8 cellular contexts compared by ENCODE assay signal in the genomic region with DNA sequence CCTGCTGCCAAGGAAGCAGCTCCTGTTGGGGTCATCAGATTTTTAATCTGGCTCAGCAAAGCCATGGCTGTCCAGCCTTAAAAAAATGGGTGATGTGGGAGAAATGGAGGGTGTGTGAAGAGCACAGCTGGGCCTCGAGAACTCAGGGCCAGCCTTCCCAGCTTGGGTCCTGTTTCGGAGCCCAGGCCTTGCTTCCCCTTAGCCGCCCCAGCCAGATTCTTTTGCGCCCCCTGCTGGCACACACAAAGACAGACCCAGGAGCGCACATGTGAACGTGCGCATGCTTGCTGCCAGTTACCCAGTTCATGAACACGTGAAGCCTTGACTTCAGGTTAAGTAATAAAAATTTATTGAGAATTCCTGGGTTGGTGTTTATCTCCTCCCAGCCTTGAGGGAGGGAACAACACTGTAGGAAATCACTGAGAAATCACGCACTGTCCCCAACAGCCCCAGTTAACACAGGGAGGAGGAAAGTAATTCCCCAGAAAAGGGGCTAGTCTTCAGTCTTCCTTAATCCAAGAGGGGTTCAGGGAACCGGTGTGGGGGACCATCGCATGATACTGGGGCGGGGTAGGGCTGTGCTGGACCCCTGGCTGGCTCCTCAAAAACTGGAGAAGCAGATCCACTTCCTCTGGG. TPM values are rescaled to one million over a fixed set of nuclear protein-coding genes. Genes with fewer than 3 reads are reported as not detected.
DNase-seq lines count a peak whose midpoint lies in the region; ATAC-seq and TF ChIP-seq lines count a peak whose summit lies in the region.

No MANE protein-coding gene starts in this region.

- H3K27me3 ChIP-seq in ACC112 (ENCODE audit: insufficient read depth, low read length): no peaks in the 10 kb centered on the region
- H3K27me3 ChIP-seq in KMS-11 (ENCODE audit: insufficient read depth, low read depth): no peaks in the 10 kb centered on the region

- H3K4me1 Mint-ChIP-seq in neural crest cell: peaks cover 33% of the 10 kb centered on the region

- no peaks in the 10 kb centered on the region for H3K9me3 Mint-ChIP-seq in neural crest cell

- DNase-seq in activated T-helper 1 cell treated with Interleukin-2 at 50 U/mL for 16 hours (ENCODE audit: low read depth) (peak; percentile 77), fibroblast of mammary gland (ENCODE audit: low read depth) (peak; percentile 85), neural crest cell (ENCODE audit: low read depth, low spot score) (peak; percentile 84), stromal cell of bone marrow (ENCODE audit: low read depth) (peak; percentile 74)

- H4K20me1 ChIP-seq in KMS-11 (ENCODE audit: insufficient read depth): no peaks in the 10 kb centered on the region

- no peak overlapping the region for H3K4me3 ChIP-seq in ACC112 (ENCODE audit: low read depth, low read length)
- H3K4me3 ChIP-seq in KMS-11 (IDR thresholded peaks at IDR 0.05; ENCODE audit: insufficient read depth, low read depth, low read length): no peak overlapping the region
- H3K4me3 ChIP-seq in fibroblast of mammary gland (ENCODE audit: control insufficient read depth, low read depth, low read length): no peak overlapping the region

- H3K9ac ChIP-seq in KMS-11: no peak overlapping the region; the same call in 1 of the 2 replicates

- H3K4me3 Mint-ChIP-seq in neural crest cell: peak overlapping the region; percentile 87

- H3K27me3 Mint-ChIP-seq in neural crest cell (ENCODE audit: low read depth): no peaks in the 10 kb centered on the region

- no peak overlapping the region for H3K4me2 ChIP-seq in KMS-11

- no peak overlapping the region for H2AFZ ChIP-seq in ACC112 (ENCODE audit: low read length, unreplicated experiment)
- no peak overlapping the region for H2AFZ ChIP-seq in KMS-11 (ENCODE audit: low read depth)

- peak overlapping the region; percentile 15; the same call in 1 of the 2 replicates for H3K27ac ChIP-seq in ACC112 (ENCODE audit: low read depth, low read length)
- H3K27ac ChIP-seq in KMS-11: peak overlapping the region; percentile 43; the same call in 1 of the 2 replicates

- TF ChIP-seq CTCF in KMS-11 (conservative IDR thresholded peaks at IDR 0.05; ENCODE audit: low read depth, low read length) (peak; percentile 81), fibroblast of mammary gland (conservative IDR thresholded peaks at IDR 0.05; ENCODE audit: control insufficient read depth, insufficient read depth, low read depth, low read length) (peak; percentile 85), neural crest cell (conservative IDR thresholded peaks at IDR 0.05) (peak; percentile 99)

- ATAC-seq in GM18868 (IDR thresholded peaks at IDR 0.05; ENCODE audit: unreplicated experiment): peak; percentile 45

- H3K79me2 ChIP-seq in ACC112 (ENCODE audit: control insufficient read depth, insufficient read depth, low read length, unreplicated experiment) (peaks cover 26% of the 10 kb centered on the region), KMS-11 (ENCODE audit: insufficient read depth, low read depth) (peaks cover 18% of the 10 kb centered on the region)

- H3K27ac Mint-ChIP-seq in neural crest cell (ENCODE audit: unreplicated experiment): peak overlapping the region; percentile 43

- H3K36me3 ChIP-seq in ACC112 (ENCODE audit: insufficient read depth, low read length) (peaks cover 12% of the 10 kb centered on the region; the same call in 1 of the 2 replicates), KMS-11 (ENCODE audit: insufficient read depth) (peaks cover 8% of the 10 kb centered on the region; the same call in 1 of the 2 replicates)

- peaks cover 15% of the 10 kb centered on the region for H3K36me3 Mint-ChIP-seq in neural crest cell (ENCODE audit: low read depth)

- H3K4me1 ChIP-seq in ACC112 (ENCODE audit: control insufficient read depth, insufficient read depth, low read length, unreplicated experiment) (peaks cover 27% of the 10 kb centered on the region), KMS-11 (ENCODE audit: low read depth, poor library complexity, severe bottlenecking) (peaks cover 18% of the 10 kb centered on the region)

TF ChIP-seq in PFSK-1, 5 proteins besides CTCF, POLR2A, EP300 and RAD21:
- TF ChIP-seq POLR2AphosphoS5 (IDR thresholded peaks at IDR 0.05; ENCODE audit: low read depth, low read length) (peak; percentile 52; the same call in 1 of the 2 replicates), TAF1 (IDR thresholded peaks at IDR 0.05; ENCODE audit: borderline replicate concordance, insufficient read depth, low read length) (peak; percentile 5; the same call in 1 of the 2 replicates), SIN3A (IDR thresholded peaks at IDR 0.05; ENCODE audit: borderline replicate concordance, insufficient read depth, low read length) (peak; percentile 37; the same call in 1 of the 2 replicates)
- TF ChIP-seq, protein P1, sequence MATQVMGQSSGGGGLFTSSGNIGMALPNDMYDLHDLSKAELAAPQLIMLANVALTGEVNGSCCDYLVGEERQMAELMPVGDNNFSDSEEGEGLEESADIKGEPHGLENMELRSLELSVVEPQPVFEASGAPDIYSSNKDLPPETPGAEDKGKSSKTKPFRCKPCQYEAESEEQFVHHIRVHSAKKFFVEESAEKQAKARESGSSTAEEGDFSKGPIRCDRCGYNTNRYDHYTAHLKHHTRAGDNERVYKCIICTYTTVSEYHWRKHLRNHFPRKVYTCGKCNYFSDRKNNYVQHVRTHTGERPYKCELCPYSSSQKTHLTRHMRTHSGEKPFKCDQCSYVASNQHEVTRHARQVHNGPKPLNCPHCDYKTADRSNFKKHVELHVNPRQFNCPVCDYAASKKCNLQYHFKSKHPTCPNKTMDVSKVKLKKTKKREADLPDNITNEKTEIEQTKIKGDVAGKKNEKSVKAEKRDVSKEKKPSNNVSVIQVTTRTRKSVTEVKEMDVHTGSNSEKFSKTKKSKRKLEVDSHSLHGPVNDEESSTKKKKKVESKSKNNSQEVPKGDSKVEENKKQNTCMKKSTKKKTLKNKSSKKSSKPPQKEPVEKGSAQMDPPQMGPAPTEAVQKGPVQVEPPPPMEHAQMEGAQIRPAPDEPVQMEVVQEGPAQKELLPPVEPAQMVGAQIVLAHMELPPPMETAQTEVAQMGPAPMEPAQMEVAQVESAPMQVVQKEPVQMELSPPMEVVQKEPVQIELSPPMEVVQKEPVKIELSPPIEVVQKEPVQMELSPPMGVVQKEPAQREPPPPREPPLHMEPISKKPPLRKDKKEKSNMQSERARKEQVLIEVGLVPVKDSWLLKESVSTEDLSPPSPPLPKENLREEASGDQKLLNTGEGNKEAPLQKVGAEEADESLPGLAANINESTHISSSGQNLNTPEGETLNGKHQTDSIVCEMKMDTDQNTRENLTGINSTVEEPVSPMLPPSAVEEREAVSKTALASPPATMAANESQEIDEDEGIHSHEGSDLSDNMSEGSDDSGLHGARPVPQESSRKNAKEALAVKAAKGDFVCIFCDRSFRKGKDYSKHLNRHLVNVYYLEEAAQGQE (IDR thresholded peaks at IDR 0.05; ENCODE audit: insufficient read depth in 1 of 2, low read depth in 2 of 2, low read length in 2 of 2): no peak

RNA-seq across cellular contexts. Expression of a gene that starts 5.3 kb away (rescaled TPM):
- polyA plus RNA-seq in PFSK-1 (2012; ENCODE audit: insufficient read length, low read depth): 563 TPM
- total RNA-seq in neural crest cell: 330 and 335 TPM in 2 replicates

RNA-seq across cellular contexts. Expression of a gene that starts 5.6 kb away (rescaled TPM):
- polyA plus RNA-seq in PFSK-1 (2012; ENCODE audit: insufficient read length, low read depth): 69.4 TPM
- total RNA-seq in neural crest cell: 57.5 and 65.5 TPM in 2 replicates

RNA-seq across cellular contexts. Expression of a gene that starts 14.0 kb away (rescaled TPM):
- polyA plus RNA-seq in PFSK-1 (2012; ENCODE audit: insufficient read length, low read depth): not detected
- total RNA-seq in neural crest cell: 0.73 and 1.1 TPM in 2 replicates

RNA-seq across cellular contexts. Expression of a gene that starts 21.3 kb away (rescaled TPM):
- polyA plus RNA-seq in PFSK-1 (2012; ENCODE audit: insufficient read length, low read depth): 315 TPM
- total RNA-seq in neural crest cell: 293 and 298 TPM in 2 replicates

RNA-seq across cellular contexts. Expression of a gene that starts 21.5 kb away (rescaled TPM):
- not detected for polyA plus RNA-seq in PFSK-1 (2012; ENCODE audit: insufficient read length, low read depth)
- not detected in 2 replicates for total RNA-seq in neural crest cell
